9 cellular contexts compared by ENCODE assay signal in the genomic region with DNA sequence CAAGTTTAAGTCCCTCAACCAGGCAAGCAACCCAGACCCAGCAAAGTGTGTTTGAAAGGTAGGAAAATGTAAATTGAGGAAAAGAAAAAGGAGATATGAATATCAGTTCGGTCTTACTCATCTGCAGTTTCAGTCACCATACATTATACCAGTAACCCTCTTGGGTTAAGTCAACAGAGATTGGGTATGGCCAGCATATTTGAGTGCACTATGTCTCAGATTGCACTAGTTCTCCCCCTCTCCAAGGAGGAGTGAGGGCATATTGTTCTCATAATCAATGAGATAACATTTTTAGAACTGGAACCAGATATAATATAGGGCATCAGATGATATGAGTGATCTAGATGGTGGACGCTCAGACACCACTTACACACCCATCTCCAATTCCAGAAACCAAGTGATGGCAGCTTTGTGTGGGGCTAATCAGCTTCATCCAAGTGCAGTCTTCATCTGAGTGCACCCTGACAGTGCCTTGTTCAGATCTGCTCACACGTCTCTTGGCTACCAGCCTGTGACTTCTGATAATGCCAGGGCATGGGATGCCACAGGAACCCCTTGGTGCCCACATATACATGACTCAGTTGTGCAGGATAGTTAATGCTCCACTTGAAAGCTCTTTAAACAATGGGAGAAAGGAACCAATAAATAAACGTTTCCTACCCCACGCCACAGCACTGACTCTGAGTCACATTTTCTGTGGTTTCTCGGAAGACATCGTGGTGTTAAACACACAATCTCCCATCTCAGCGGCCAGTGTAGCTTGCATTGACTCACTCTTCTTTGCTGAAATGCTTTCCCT.
DNase-seq lines count a peak whose midpoint lies in the region; ATAC-seq and TF ChIP-seq lines count a peak whose summit lies in the region.
"Had no signal": no experiment of that assay in that cellular context is flagged by ENCODE, and none has a peak within 500 bp of the region (broad histone marks: within the 10 kb centered on the region; RNA-seq: fewer than 3 reads in every experiment).

No MANE protein-coding gene starts in this region.

- H3K27ac Mint-ChIP-seq in HFFc6, result peak overlapping the region; percentile 79

- peak overlapping the region; percentile 61 for H3K4me3 Mint-ChIP-seq in HFFc6

- ATAC-seq in GM18498 (IDR thresholded peaks at IDR 0.05; ENCODE audit: unreplicated experiment), result no peak

- peaks cover 23% of the 10 kb centered on the region for H3K36me3 Mint-ChIP-seq in HFFc6 (ENCODE audit: low read depth)

- no peaks in the 10 kb centered on the region for H3K9me3 Mint-ChIP-seq in HFFc6

- H3K27me3 Mint-ChIP-seq in HFFc6 (ENCODE audit: insufficient read depth), result no peaks in the 10 kb centered on the region

- TF ChIP-seq CTCF in HFFc6 (IDR thresholded peaks at IDR 0.05), result no peak

- peak; percentile 93 for DNase-seq in HFFc6
- DNase-seq in SW480 (ENCODE audit: low spot score), result peak; percentile 84
- peak; percentile 78 for DNase-seq in fibroblast of gingiva (ENCODE audit: low read depth)
- peak; percentile 13 for DNase-seq in stimulated activated CD4-positive, alpha-beta T cell treated with anti-CD3 and anti-CD28 coated beads, Interleukin-4, amount 100 ng/mL, for 24 hours
- no peak for DNase-seq in germinal center (ENCODE audit: low spot score)
- DNase-seq in stimulated activated naive CD4-positive, alpha-beta T cell treated with Interleukin-2 at 50 U/mL for 16 hours (lab: John Stamatoyannopoulos, UW), result no peak
- DNase-seq: central memory CD4-positive, alpha-beta T cell; small intestine had no signal

- peaks cover 66% of the 10 kb centered on the region for H3K4me1 Mint-ChIP-seq in HFFc6 (ENCODE audit: low read depth)

Comparison
In these comparisons a context has a peak if more than half of its experiments do, and no peak if none do; other contexts are left out.
1. DNase-seq: peak in HFFc6 (single experiment), SW480 (single experiment), fibroblast of gingiva (single experiment) and stimulated activated CD4-positive, alpha-beta T cell treated with anti-CD3 and anti-CD28 coated beads, Interleukin-4, amount 100 ng/mL, for 24 hours (single experiment); none in germinal center (single experiment) and stimulated activated naive CD4-positive, alpha-beta T cell treated with Interleukin-2 at 50 U/mL for 16 hours (single experiment).